9 cellular contexts compared by ENCODE assay signal in the genomic region with DNA sequence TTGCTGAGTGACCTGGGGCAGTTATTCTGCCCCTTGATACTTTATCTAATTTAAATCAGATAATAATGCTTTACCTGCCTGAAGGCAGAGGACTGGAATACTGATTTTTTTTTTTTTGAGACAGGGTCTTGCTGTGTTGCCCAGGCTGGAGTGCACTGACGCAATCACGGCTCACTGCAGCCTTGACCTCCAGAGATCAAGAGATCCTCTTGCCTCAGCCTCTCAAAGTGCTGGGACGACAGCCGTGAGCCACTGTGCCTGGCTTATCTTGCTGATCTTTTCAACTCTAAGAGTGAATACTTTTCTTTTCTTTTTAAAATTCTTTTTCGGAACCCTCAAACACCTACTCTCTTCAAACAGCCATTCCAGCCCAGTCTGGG. TPM values are rescaled to one million over a fixed set of nuclear protein-coding genes. Genes with fewer than 3 reads are reported as not detected.
DNase-seq lines count a peak whose midpoint lies in the region; ATAC-seq, FAIRE-seq and TF ChIP-seq lines count a peak whose summit lies in the region.
"Had no signal": no experiment of that assay in that cellular context is flagged by ENCODE, and none has a peak within 500 bp of the region (broad histone marks: within the 10 kb centered on the region; RNA-seq: fewer than 3 reads in every experiment).

No MANE protein-coding gene starts in this region.

- TF ChIP-seq POLR2A in heart left ventricle (IDR thresholded peaks at IDR 0.05) (no peak), GM12878 (IDR thresholded peaks at IDR 0.05; ENCODE audit: low read depth, low read length) (no peak)

- no peak for TF ChIP-seq EP300 in GM12878 (IDR thresholded peaks at IDR 0.05; ENCODE audit: borderline replicate concordance in 1 of 2, control insufficient read depth in 1 of 2, low read depth in 2 of 2, low read length in 2 of 2)

- intact Hi-C loops in heart left ventricle (cut with DNase I) = loop anchor here in 2 of 10 donors (5.0 to 10.0 kb wide), 2 partner anchors 43 to 46 kb away; no protein-coding TSS in a partner anchor
- intact Hi-C loops in heart right ventricle (cut with DNase I) = loop anchor here in 4 of 10 donors (5.0 kb wide), 1 partner anchor 43 kb away; no protein-coding TSS in a partner anchor
- intact Hi-C loops in GM12878 (cut with micrococcal nuclease; ENCODE audit: unreplicated experiment) = loop anchor here (5.0 kb wide), 1 partner anchor 73 kb away; no protein-coding TSS in a partner anchor

- in situ Hi-C loops in GM12878 (cut with MboI) = loop anchor here (5.0 kb wide), 1 partner anchor 93 kb away; no protein-coding TSS in a partner anchor
- in situ Hi-C loops in GM13976 (cut with MboI; ENCODE audit: low sequenced_read_pairs, unreplicated experiment) = no loop called here

- DNase-seq in heart left ventricle (no peak), heart right ventricle (no peak), GM12878 (ENCODE audit: low read depth, low spot score) (no peak), type B pancreatic cell (ENCODE audit: extremely low spot score, unreplicated experiment) (no peak), HK-2 (ENCODE audit: unreplicated experiment) (no peak), GM13976 (ENCODE audit: low spot score) (no peak)
- DNase-seq: NCI-H446 had no signal

- POLR2A ChIA-PET in GM12878 (lab: Charles Lee) = no interaction called here

- no peak overlapping the region for H3K9ac ChIP-seq in GM12878 (ENCODE audit: control insufficient read depth, insufficient read depth, low read length)

- 70 to 80% (median 79%) methylated on average over 5 of the region's 5 CpGs for WGBS in heart left ventricle, 4 donors
- WGBS in heart right ventricle, 2 donors = 66 to 72% methylated on average over 5 of the region's 5 CpGs
- 93% methylated on average over 5 of the region's 5 CpGs for WGBS in GM12878 (ENCODE audit: insufficient coverage, insufficient replicate concordance, low lambda C conversion rate, missing lambda C conversion rate)

- no peaks in the 10 kb centered on the region for H3K36me3 ChIP-seq in heart left ventricle
- H3K36me3 ChIP-seq in heart right ventricle = no peaks in the 10 kb centered on the region
- H3K36me3 ChIP-seq in GM12878 (ENCODE audit: control insufficient read depth in 2 of 2, insufficient read depth in 2 of 2, low read length in 1 of 2) = no peaks in the 10 kb centered on the region
- no peaks in the 10 kb centered on the region for H3K36me3 ChIP-seq in muscle layer of duodenum (ENCODE audit: control insufficient read depth in 1 of 2, insufficient read depth in 2 of 2, low read length in 2 of 2)

- H3K9me3 ChIP-seq in heart left ventricle = no peaks in the 10 kb centered on the region
- H3K9me3 ChIP-seq in heart right ventricle = no peaks in the 10 kb centered on the region
- no peaks in the 10 kb centered on the region for H3K9me3 ChIP-seq in GM12878 (replicated peaks; ENCODE audit: control insufficient read depth, insufficient read depth, low read length)
- no peaks in the 10 kb centered on the region for H3K9me3 ChIP-seq in muscle layer of duodenum (ENCODE audit: control insufficient read depth in 1 of 2, low read length in 2 of 2)

- H3K27ac ChIP-seq in heart left ventricle = peak overlapping the region in 7 of 12 donors; percentile 20 to 86 (median 55)
- peak overlapping the region in 5 of 10 donors; percentile 35 to 88 (median 62) for H3K27ac ChIP-seq in heart right ventricle
- H3K27ac ChIP-seq in GM12878 (ENCODE audit: control insufficient read depth, insufficient read depth) = no peak overlapping the region
- no peak overlapping the region for H3K27ac ChIP-seq in muscle layer of duodenum (ENCODE audit: low read length)

- H3K4me1 Mint-ChIP-seq in type B pancreatic cell (ENCODE audit: unreplicated experiment) = peaks cover 18% of the 10 kb centered on the region

- H3K4me2 ChIP-seq in GM12878 (ENCODE audit: control insufficient read depth, insufficient read depth) = no peak overlapping the region

- FAIRE-seq in GM12878 (lab: Jason Lieb, UNC) = no peak

- peaks cover 86% of the 10 kb centered on the region for H3K27me3 Mint-ChIP-seq in type B pancreatic cell

- H3K79me2 ChIP-seq in GM12878 (ENCODE audit: control insufficient read depth, insufficient read depth, low read length) = no peaks in the 10 kb centered on the region

- CTCF ChIA-PET in GM12878 (lab: Yijun Ruan, JAX) = no interaction called here

- peak overlapping the region; percentile 86 for H3K4me3 Mint-ChIP-seq in type B pancreatic cell

- no peak overlapping the region for H2AFZ ChIP-seq in GM12878 (ENCODE audit: control insufficient read depth, low read depth, low read length)

- SMC1A ChIA-PET in GM12878 (lab: Charles Lee; ENCODE audit: uncharacterized antibody, unreplicated experiment) = no interaction called here

- H3K4me3 ChIP-seq in heart left ventricle (peak overlapping the region in 7 of 12 donors; percentile 62 to 79 (median 67)), heart right ventricle (peak overlapping the region in 5 of 10 donors; percentile 57 to 67 (median 65)), GM12878 (peak overlapping the region; percentile 60; the same call in 1 of the 2 replicates), muscle layer of duodenum (ENCODE audit: low read depth in 1 of 2, low read length in 2 of 2) (peak overlapping the region; percentile 54 to 63)

- H3K4me1 ChIP-seq in heart left ventricle (peaks cover 0 to 60% (median 14%) of the 10 kb centered on the region in 12 donors), heart right ventricle (peaks cover 0 to 62% (median 18%) of the 10 kb centered on the region in 9 donors), GM12878 (ENCODE audit: control insufficient read depth, insufficient read depth, low read length) (no peaks in the 10 kb centered on the region), muscle layer of duodenum (ENCODE audit: control insufficient read depth in 1 of 2, insufficient read depth in 2 of 2, low read length in 2 of 2) (peaks cover 0 to 13% of the 10 kb centered on the region in 2 donors)

- no peaks in the 10 kb centered on the region for H3K9me3 Mint-ChIP-seq in type B pancreatic cell

- TF ChIP-seq RAD21 in GM12878 (IDR thresholded peaks at IDR 0.05; ENCODE audit: insufficient read depth, low read depth, low read length) = no peak

- ATAC-seq in heart left ventricle (no peak), heart right ventricle (no peak), GM12878 (no peak), GM21786 (IDR thresholded peaks at IDR 0.05; ENCODE audit: unreplicated experiment) (no peak)

- H3K36me3 Mint-ChIP-seq in type B pancreatic cell = peaks cover 3% of the 10 kb centered on the region

- no TSS peak for BruUV-seq in GM12878 (replicated peaks; lab: Mats Ljungman, UMichigan)

- no peaks in the 10 kb centered on the region for H4K20me1 ChIP-seq in GM12878 (ENCODE audit: control insufficient read depth, insufficient read depth)

- TF ChIP-seq CTCF in heart left ventricle (IDR thresholded peaks at IDR 0.05) (no peak), heart right ventricle (IDR thresholded peaks at IDR 0.05) (no peak), GM12878 (IDR thresholded peaks at IDR 0.05 in 2 of 3, conservative IDR thresholded peaks at IDR 0.05 in 1 of 3; ENCODE audit: control insufficient read depth in 2 of 3, extremely low read depth in 1 of 3, insufficient read depth in 1 of 3, low read depth in 3 of 3, low read length in 3 of 3) (no peak), type B pancreatic cell (conservative IDR thresholded peaks at IDR 0.05) (no peak), GM13976 (IDR thresholded peaks at IDR 0.05; ENCODE audit: borderline replicate concordance, control extremely low read depth, extremely low read depth, insufficient read depth, missing control alignments) (no peak)

- peaks cover 0 to 59% (median 0%) of the 10 kb centered on the region in 9 donors for H3K27me3 ChIP-seq in heart left ventricle
- peaks cover 0 to 74% (median 20%) of the 10 kb centered on the region in 7 donors for H3K27me3 ChIP-seq in heart right ventricle
- peaks cover 0 to 16% of the 10 kb centered on the region in 2 experiments for H3K27me3 ChIP-seq in GM12878 (replicated peaks in 1 of 2; ENCODE audit: control insufficient read depth in 2 of 2, insufficient read depth in 2 of 2, low read length in 1 of 2)
- H3K27me3 ChIP-seq in muscle layer of duodenum (ENCODE audit: low read depth, low read length) = peaks cover 18% of the 10 kb centered on the region

- H3K27ac Mint-ChIP-seq in type B pancreatic cell = peak overlapping the region; percentile 78

- RAD21 ChIA-PET in GM12878 (lab: Charles Lee; ENCODE audit: unreplicated experiment) = no interaction called here

RNA-seq across cellular contexts. Expression of gene B4GALNT3, which starts 0.7 kb away (rescaled TPM):
- total RNA-seq in heart left ventricle = 10 to 100 TPM; 19.3 to 59.4 (median 31.5) TPM
- polyA plus RNA-seq in heart left ventricle = 10 to 100 TPM; 34.6 to 38.7 TPM
- total RNA-seq in heart right ventricle = 10 to 100 TPM; 19.6 to 53.5 (median 36.5) TPM
- polyA plus RNA-seq in heart right ventricle = 10 to 100 TPM; 14.1 to 58.7 TPM
- total RNA-seq in GM12878 (2013; cell fraction: nucleolus; rRNA removed) = 0.06 TPM in 1 of 2 replicates, not detected in the other
- total RNA-seq in GM12878 (2014; rRNA removed) = 3.1 and 3.6 TPM in 2 replicates
- total RNA-seq in GM12878 (2014; rRNA removed; fragmentation: Illumina TruSeq; extraction: Trizol) = 2.3 and 2.7 TPM in 2 replicates
- 3.1 and 3.8 TPM in 2 replicates for total RNA-seq in GM12878 (2021)
- 0.83 TPM for polyA plus RNA-seq in GM12878 (2011; ENCODE audit: low read depth)
- polyA plus RNA-seq in GM12878 (2011; rRNA removed) = 0.01 TPM in 1 of 2 replicates, not detected in the other
- polyA plus RNA-seq in GM12878 (2011; cell fraction: cytosol; rRNA removed) = 0.03 and 0.07 TPM in 2 replicates
- 0.04 and 0.15 TPM in 2 replicates for polyA plus RNA-seq in GM12878 (2011; cell fraction: nucleus; rRNA removed)
- polyA plus RNA-seq in GM12878 (2012) = 0.84 and 0.91 TPM in 2 replicates
- polyA plus RNA-seq in GM12878 (2014; fragmentation: Illumina TruSeq; extraction: Trizol) = 0.57 and 1.8 TPM in 2 replicates
- under 1 TPM; 0.05 to 0.26 TPM for polyA plus RNA-seq in GM12878 (2014; fragmentation: Nextera tagmentation; extraction: Ambion mirVana)
- polyA plus RNA-seq in GM12878 (2014; rRNA removed) = 2.2 and 2.8 TPM in 2 replicates
- polyA plus RNA-seq in GM12878 (2016; fragmentation: Nextera tagmentation; extraction: Ambion mirVana) = 1 to 10 TPM; 3.8 to 4.2 TPM
- 0.07 TPM in 1 of 2 replicates, not detected in the other for polyA minus RNA-seq in GM12878 (2011; rRNA and poly(A)+ RNA removed)
- polyA minus RNA-seq in GM12878 (2011; cell fraction: cytosol; rRNA and poly(A)+ RNA removed) = not detected in 2 replicates
- not detected in 2 replicates for polyA minus RNA-seq in GM12878 (2011; cell fraction: nucleus; rRNA and poly(A)+ RNA removed)
- total RNA-seq in type B pancreatic cell (ENCODE audit: low replicate concordance) = 32.5 and 103 TPM in 2 replicates

RNA-seq across cellular contexts. Expression of gene CCDC77, which starts 57.6 kb away (rescaled TPM):
- 1 to 10 TPM; 1.3 to 4.6 (median 2.6) TPM for total RNA-seq in heart left ventricle
- 1 to 10 TPM; 2.9 to 3.0 TPM for polyA plus RNA-seq in heart left ventricle
- 1 to 10 TPM; 1.8 to 4.5 (median 3.6) TPM for total RNA-seq in heart right ventricle
- polyA plus RNA-seq in heart right ventricle = 1 to 10 TPM; 2.4 to 4.2 TPM
- total RNA-seq in GM12878 (2013; cell fraction: nucleolus; rRNA removed) = 35.7 and 37.4 TPM in 2 replicates
- 12.4 and 14.5 TPM in 2 replicates for total RNA-seq in GM12878 (2014; rRNA removed)
- total RNA-seq in GM12878 (2014; rRNA removed; fragmentation: Illumina TruSeq; extraction: Trizol) = 18.9 and 21.5 TPM in 2 replicates
- total RNA-seq in GM12878 (2021) = 11.2 and 12.0 TPM in 2 replicates
- polyA plus RNA-seq in GM12878 (2011; ENCODE audit: low read depth) = 3.6 TPM
- polyA plus RNA-seq in GM12878 (2011; rRNA removed) = 16.5 and 22.2 TPM in 2 replicates
- 5.7 and 7.3 TPM in 2 replicates for polyA plus RNA-seq in GM12878 (2011; cell fraction: cytosol; rRNA removed)
- polyA plus RNA-seq in GM12878 (2011; cell fraction: nucleus; rRNA removed) = 10.5 and 19.9 TPM in 2 replicates
- 4.7 and 8.9 TPM in 2 replicates for polyA plus RNA-seq in GM12878 (2012)
- polyA plus RNA-seq in GM12878 (2014; fragmentation: Illumina TruSeq; extraction: Trizol) = 20.6 and 22.5 TPM in 2 replicates
- polyA plus RNA-seq in GM12878 (2014; fragmentation: Nextera tagmentation; extraction: Ambion mirVana) = 1 to 10 TPM; 8.8 to 9.9 TPM
- 11.7 and 15.4 TPM in 2 replicates for polyA plus RNA-seq in GM12878 (2014; rRNA removed)
- polyA plus RNA-seq in GM12878 (2016; fragmentation: Nextera tagmentation; extraction: Ambion mirVana) = 10 to 100 TPM; 16.3 to 17.7 TPM
- 9.4 and 11.2 TPM in 2 replicates for polyA minus RNA-seq in GM12878 (2011; rRNA and poly(A)+ RNA removed)
- 4.8 and 9.6 TPM in 2 replicates for polyA minus RNA-seq in GM12878 (2011; cell fraction: cytosol; rRNA and poly(A)+ RNA removed)
- 5.7 and 9.1 TPM in 2 replicates for polyA minus RNA-seq in GM12878 (2011; cell fraction: nucleus; rRNA and poly(A)+ RNA removed)
- 17.8 and 24.1 TPM in 2 replicates for total RNA-seq in type B pancreatic cell (ENCODE audit: low replicate concordance)

Comparison
In these comparisons a context has a peak if more than half of its experiments do, and no peak if none do; other contexts are left out.
1. H3K27ac ChIP-seq: peak in heart left ventricle (7 of 12); none in GM12878 (single experiment) and muscle layer of duodenum (single experiment).